8 cellular contexts compared by ENCODE assay signal in the genomic region with DNA sequence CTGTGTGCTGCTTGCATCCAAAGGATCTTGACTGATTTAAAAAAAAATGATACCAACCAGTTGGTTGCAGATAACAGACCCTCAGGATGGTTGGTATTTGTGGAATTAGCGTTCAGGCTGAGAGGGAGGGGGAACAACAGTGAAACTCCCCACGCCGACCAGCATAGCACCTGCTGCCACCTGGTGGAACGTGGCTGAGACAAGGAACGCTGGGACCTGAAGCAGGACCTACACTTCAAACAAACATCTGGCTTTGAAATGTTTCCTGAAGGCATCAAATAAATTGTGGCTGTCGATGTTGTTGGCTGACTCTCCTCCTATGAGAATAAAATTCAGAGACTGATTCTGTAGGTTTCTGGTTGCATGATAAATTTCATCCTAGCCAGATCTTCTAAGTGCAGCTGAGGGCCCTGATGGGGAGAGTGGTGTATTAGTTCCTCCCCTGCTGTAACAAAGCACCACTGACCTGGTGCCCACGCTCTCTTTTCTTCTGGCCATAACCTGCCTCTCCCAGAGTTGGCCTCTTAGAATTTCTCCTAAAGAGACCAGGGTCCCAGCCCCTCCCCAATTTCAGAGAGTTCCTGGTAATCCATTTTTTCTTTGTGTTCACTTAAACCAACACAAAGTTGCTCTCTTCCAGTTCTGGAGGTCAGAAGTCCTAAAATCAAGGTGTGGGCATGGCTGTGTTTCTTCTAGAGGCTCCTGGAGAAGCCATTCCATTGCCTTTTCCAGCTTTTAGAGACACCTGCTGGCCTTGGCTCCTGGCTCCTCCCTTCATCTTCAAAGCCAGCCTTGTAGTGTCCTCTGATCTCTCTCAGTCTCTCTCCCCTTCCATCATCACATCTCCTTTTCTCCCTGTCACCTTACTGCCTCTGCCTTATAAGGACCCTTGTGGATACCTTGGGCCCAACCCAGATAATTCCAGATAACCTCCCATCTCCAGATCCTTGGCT. TPM values are rescaled to one million over a fixed set of nuclear protein-coding genes. Genes with fewer than 3 reads are reported as not detected.
DNase-seq lines count a peak whose midpoint lies in the region; TF ChIP-seq lines count a peak whose summit lies in the region.

No MANE protein-coding gene starts in this region.

- H2AFZ ChIP-seq in fibroblast of lung (ENCODE audit: low read length): no peak overlapping the region

- no peak overlapping the region for H3K27ac ChIP-seq in fibroblast of lung (ENCODE audit: insufficient read depth, low read length)

- H3K4me3 Mint-ChIP-seq in osteocyte (ENCODE audit: unreplicated experiment): no peak overlapping the region

- H3K79me2 ChIP-seq in fibroblast of lung (ENCODE audit: control insufficient read depth, insufficient read depth, low read length): no peaks in the 10 kb centered on the region

- no peak overlapping the region for H3K27ac Mint-ChIP-seq in osteocyte (ENCODE audit: unreplicated experiment)

- H3K27me3 Mint-ChIP-seq in osteocyte (ENCODE audit: unreplicated experiment): peaks cover 48% of the 10 kb centered on the region

- no peak overlapping the region for H3K4me2 ChIP-seq in fibroblast of lung (ENCODE audit: extremely low read depth, insufficient read depth, low read length)

- H4K20me1 ChIP-seq in fibroblast of lung (ENCODE audit: control insufficient read depth, extremely low read depth, insufficient read depth, low read length): no peaks in the 10 kb centered on the region

- no peak overlapping the region for H3K9ac ChIP-seq in fibroblast of lung (ENCODE audit: insufficient read depth, low read length)

- no peak overlapping the region for H3K4me3 ChIP-seq in fibroblast of lung (replicated peaks in 1 of 4; ENCODE audit: control extremely low read depth in 1 of 4, insufficient read depth in 1 of 4, low read depth in 3 of 4, low read length in 4 of 4)

- H3K4me1 ChIP-seq in fibroblast of lung (ENCODE audit: control insufficient read depth, extremely low read depth, insufficient read depth, low read length): no peaks in the 10 kb centered on the region

- TF ChIP-seq CTCF in fibroblast of lung (conservative IDR thresholded peaks at IDR 0.05 in 1 of 2, IDR thresholded peaks at IDR 0.05 in 1 of 2; ENCODE audit: low read depth in 1 of 2, low read length in 2 of 2) (peak; percentile 38 to 61), osteocyte (IDR thresholded peaks at IDR 0.05) (peak; percentile 65)

- no peaks in the 10 kb centered on the region for H3K36me3 ChIP-seq in fibroblast of lung (ENCODE audit: control insufficient read depth, insufficient read depth, low read length)

- H3K9me3 Mint-ChIP-seq in osteocyte (ENCODE audit: unreplicated experiment): no peaks in the 10 kb centered on the region

- DNase-seq in SHP77 (lab: John Stamatoyannopoulos, UW) (peak; percentile 24 to 42), SHP77 treated with DMSO at 0.1 percent for 48 hours (lab: John Stamatoyannopoulos, UW) (no peak), NCI-H2227 (lab: John Stamatoyannopoulos, UW; ENCODE audit: unreplicated experiment) (peak; percentile 60), activated T-cell treated with anti-CD3 and anti-CD28 coated beads for 1 hour (ENCODE audit: low read depth) (peak; percentile 45), fibroblast of lung (ENCODE audit: low read depth in 2 of 2) (peak; percentile 48 to 58), osteocyte (ENCODE audit: extremely low spot score, unreplicated experiment) (no peak), globus pallidus (ENCODE audit: low spot score) (no peak), hepatic stellate cell (ENCODE audit: low spot score) (no peak)

- H3K27me3 ChIP-seq in fibroblast of lung (ENCODE audit: control insufficient read depth, insufficient read depth, low read length): peaks cover 4% of the 10 kb centered on the region

- no peaks in the 10 kb centered on the region for H3K9me3 ChIP-seq in fibroblast of lung (ENCODE audit: control insufficient read depth, insufficient read depth, low read depth, low read length)

- H3K36me3 Mint-ChIP-seq in osteocyte (ENCODE audit: unreplicated experiment): peaks cover 7% of the 10 kb centered on the region

- H3K4me1 Mint-ChIP-seq in osteocyte (ENCODE audit: unreplicated experiment): peaks cover 5% of the 10 kb centered on the region

RNA-seq across cellular contexts. Expression of gene APOL2, which starts 17.3 kb away (rescaled TPM):
- total RNA-seq in fibroblast of lung: 36.2 and 49.5 TPM in 2 replicates
- 29.2 and 38.0 TPM in 2 replicates for polyA plus RNA-seq in fibroblast of lung
- polyA plus RNA-seq in fibroblast of lung (2012): 46.6 and 55.0 TPM in 2 replicates
- polyA minus RNA-seq in fibroblast of lung (ENCODE audit: low replicate concordance): 79.7 and 104 TPM in 2 replicates
- total RNA-seq in osteocyte: 53.5 and 59.9 TPM in 2 replicates

RNA-seq across cellular contexts. Expression of gene APOL4, which starts 20.5 kb away (rescaled TPM):
- total RNA-seq in fibroblast of lung: 2.0 and 2.1 TPM in 2 replicates
- 0.31 and 0.69 TPM in 2 replicates for polyA plus RNA-seq in fibroblast of lung
- polyA plus RNA-seq in fibroblast of lung (2012): 0.49 and 0.75 TPM in 2 replicates
- polyA minus RNA-seq in fibroblast of lung (ENCODE audit: low replicate concordance): 0.19 TPM in 1 of 2 replicates, not detected in the other
- 0.13 TPM in 1 of 2 replicates, not detected in the other for total RNA-seq in osteocyte

RNA-seq across cellular contexts. Expression of gene APOL1, which starts 30.9 kb away (rescaled TPM):
- 44.2 and 80.3 TPM in 2 replicates for total RNA-seq in fibroblast of lung
- 24.6 and 40.0 TPM in 2 replicates for polyA plus RNA-seq in fibroblast of lung
- 44.0 and 77.4 TPM in 2 replicates for polyA plus RNA-seq in fibroblast of lung (2012)
- 34.3 and 72.8 TPM in 2 replicates for polyA minus RNA-seq in fibroblast of lung (ENCODE audit: low replicate concordance)
- 16.2 and 19.5 TPM in 2 replicates for total RNA-seq in osteocyte

Comparison
In these comparisons a context has a peak if more than half of its experiments do, and no peak if none do; other contexts are left out.
1. DNase-seq: peak in SHP77 (2 of 2), NCI-H2227 (single experiment), activated T-cell treated with anti-CD3 and anti-CD28 coated beads for 1 hour (single experiment) and fibroblast of lung (2 of 2); none in SHP77 treated with DMSO at 0.1 percent for 48 hours (single experiment), osteocyte (single experiment), globus pallidus (single experiment) and hepatic stellate cell (single experiment).